ENCODE assay signal across 3 cellular contexts in genomic region chr2:163662141-163662780, GRCh38.
TF ChIP-seq lines count a peak whose summit lies in the region.

No MANE protein-coding gene starts in this region.

TF ChIP-seq in A549, 52 proteins besides CTCF, POLR2A, EP300 and RAD21 (continued from another document):
- TF ChIP-seq ESRRA (IDR thresholded peaks at IDR 0.05; ENCODE audit: borderline replicate concordance, low read length) (no peak), E2F6 (IDR thresholded peaks at IDR 0.05; ENCODE audit: borderline replicate concordance, low read depth) (no peak)

TF ChIP-seq in IMR-90, 13 proteins besides CTCF, POLR2A, EP300 and RAD21 (continued from another document):
- no peak for TF ChIP-seq MXI1 (IDR thresholded peaks at IDR 0.05; ENCODE audit: borderline replicate concordance, low read depth, low read length)
- no peak for TF ChIP-seq BHLHE40 (IDR thresholded peaks at IDR 0.05; ENCODE audit: low read depth, low read length)

TF ChIP-seq in GM12891, 5 proteins besides CTCF, POLR2A, EP300 and RAD21 (continued from another document):
- no peak for TF ChIP-seq SPI1 (IDR thresholded peaks at IDR 0.05; ENCODE audit: low read depth, low read length)
